ENCODE assay signal across 25 cellular contexts in the genomic region with DNA sequence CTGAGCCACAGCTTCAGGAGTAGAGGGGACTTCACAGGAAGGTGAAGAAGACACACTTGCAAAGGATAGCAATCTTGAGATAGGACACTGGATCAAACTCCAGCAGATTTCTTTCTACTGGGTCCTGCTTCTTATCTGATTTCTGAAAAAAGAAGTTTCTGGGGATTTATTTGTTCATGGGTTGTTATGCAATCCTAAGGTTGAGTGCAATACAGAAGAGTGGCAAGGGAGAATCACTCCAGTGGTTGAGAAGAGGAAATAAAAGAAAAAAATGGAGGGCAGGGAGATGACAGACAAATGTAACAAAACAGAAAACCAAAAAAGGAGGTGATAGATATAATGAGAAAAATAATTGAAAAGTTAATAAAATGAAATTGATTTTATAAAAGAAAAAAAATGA.
"Had no signal": no experiment of that assay in that cellular context is flagged by ENCODE, and none has a peak within 500 bp of the region (broad histone marks: within the 10 kb centered on the region; RNA-seq: fewer than 3 reads in every experiment).

No MANE protein-coding gene starts in this region.

- H3K27ac ChIP-seq: brain microvascular endothelial cell, cardiac muscle cell, SK-N-MC had no signal

- DNase-seq: activated B cell treated with CpG ODN at 0.5 μM for 24 hours; activated CD4-positive, alpha-beta T cell treated with anti-CD3 and anti-CD28 coated beads for 1 hour; activated CD4-positive, alpha-beta T cell treated with anti-CD3 and anti-CD28 coated beads, Interleukin-2, amount 10 ng/mL, durations not matched to agents 24 days and 14 days; activated CD4-positive, alpha-beta T cell treated with anti-CD3 and anti-CD28 coated beads, Interleukin-2, amount 50 U/mL, for 48 hours; activated CD8-positive, alpha-beta memory T cell treated with anti-CD3 and anti-CD28 coated beads, Interleukin-2, amount 10 ng/mL, durations not matched to agents 7 days and 5 days; activated gamma-delta T cell; activated naive CD4-positive, alpha-beta T cell treated with anti-CD3 and anti-CD28 coated beads for 36 hours; activated T-cell treated with anti-CD3 and anti-CD28 coated beads, Interleukin-2, amount 50 U/mL, for 24 hours; brain microvascular endothelial cell; Karpas-422; MM.1S; NCI-H1092 treated with DMSO at 0.1 percent for 48 hours; NCI-H1417 treated with DMSO at 0.1 percent for 48 hours; NCI-H1694; NCI-H2029; NCI-H2107; NCI-H2171 treated with DMSO at 0.1 percent for 48 hours; NCI-H226; NCI-H774; RPMI8226; SW 1271 had no signal

- H3K4me3 ChIP-seq: cardiac muscle cell, K562, SK-N-MC had no signal

- ATAC-seq: activated CD8-positive, alpha-beta memory T cell treated with anti-CD3 and anti-CD28 coated beads, Interleukin-2, amount 10 ng/mL, durations not matched to agents 7 days and 5 days; K562; Right ventricle myocardium inferior had no signal

- H3K27me3 ChIP-seq: brain microvascular endothelial cell, cardiac muscle cell had no signal

- H3K36me3 ChIP-seq: brain microvascular endothelial cell, cardiac muscle cell had no signal
